ENCODE assay signal across 8 cellular contexts in the genomic region with DNA sequence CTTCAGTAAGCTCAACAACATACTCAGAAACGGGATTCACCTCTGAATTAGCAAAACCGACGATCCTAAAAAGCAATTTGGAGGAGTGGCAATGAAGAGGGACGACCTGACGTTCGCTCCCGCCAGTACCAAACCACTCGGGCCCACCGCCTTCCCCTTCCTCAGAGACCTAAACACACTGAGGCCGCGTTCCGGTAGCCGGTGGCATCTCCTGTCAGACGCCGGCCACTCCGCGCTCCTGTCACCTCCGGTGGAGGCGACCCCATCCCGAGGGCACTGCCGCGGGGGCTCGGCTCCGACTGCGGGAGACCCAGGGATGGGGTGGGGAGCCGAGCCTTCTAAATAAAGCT. TPM values are rescaled to one million over a fixed set of nuclear protein-coding genes. Genes with fewer than 3 reads are reported as not detected.
DNase-seq lines count a peak whose midpoint lies in the region; ATAC-seq and TF ChIP-seq lines count a peak whose summit lies in the region.

No MANE protein-coding gene starts in this region.

- TF ChIP-seq POLR2A in sigmoid colon (IDR thresholded peaks at IDR 0.05): no peak

- POLR2A ChIA-PET in CD4-positive, alpha-beta T cell (lab: Charles Lee): interaction anchor here (0.7 to 3.7 kb wide), 2 partner anchors 11 to 52 kb away, joined by 3 to 36 read pairs; a partner anchor contains a TSS

- CTCF ChIA-PET in CD4-positive, alpha-beta T cell (lab: Charles Lee): no interaction called here
- CTCF ChIA-PET in activated naive CD4-positive, alpha-beta T cell treated with anti-CD3 and anti-CD28 coated beads for 36 hours (lab: Charles Lee): no interaction called here

- peak; percentile 1 for ATAC-seq in CD4-positive, alpha-beta T cell (ENCODE audit: poor library complexity)
- ATAC-seq in GM21576 (IDR thresholded peaks at IDR 0.05; ENCODE audit: unreplicated experiment): peak; percentile 21

- H3K4me2 ChIP-seq in Karpas-422 (ENCODE audit: low read depth, low read length, poor library complexity, severe bottlenecking): peak overlapping the region; percentile 96

- no peaks in the 10 kb centered on the region for H3K9me3 ChIP-seq in CD4-positive, alpha-beta T cell (ENCODE audit: control insufficient read depth, low read length)
- no peaks in the 10 kb centered on the region for H3K9me3 ChIP-seq in Karpas-422 (ENCODE audit: low read length)
- no peaks in the 10 kb centered on the region for H3K9me3 ChIP-seq in right atrium auricular region
- H3K9me3 ChIP-seq in sigmoid colon: no peaks in the 10 kb centered on the region

- H3K9ac ChIP-seq in Karpas-422 (ENCODE audit: low read length): peak overlapping the region; percentile 99

- peak overlapping the region; percentile 96 for H3K27ac Mint-ChIP-seq in CD4-positive, alpha-beta T cell
- H3K27ac Mint-ChIP-seq in activated naive CD4-positive, alpha-beta T cell treated with anti-CD3 and anti-CD28 coated beads for 36 hours: peak overlapping the region; percentile 97

- H3K27ac ChIP-seq in CD4-positive, alpha-beta T cell (ENCODE audit: low read depth, low read length): peak overlapping the region; percentile 95
- H3K27ac ChIP-seq in Karpas-422 (ENCODE audit: low read length) (peak overlapping the region; percentile 73; the same call in 1 of the 2 replicates), right atrium auricular region (peak overlapping the region; percentile 91 to 93), sigmoid colon (peak overlapping the region; percentile 91 to 97 (median 94))

- TF ChIP-seq EP300 in sigmoid colon (IDR thresholded peaks at IDR 0.05): no peak

- WGBS in sigmoid colon, 2 donors: 0% methylated on average over 26 of the region's 26 CpGs

- H3K36me3 ChIP-seq in Karpas-422 (ENCODE audit: insufficient read depth, low read length) (no peaks in the 10 kb centered on the region; the same call in 1 of the 2 replicates), right atrium auricular region (no peaks in the 10 kb centered on the region), sigmoid colon (peaks cover 0 to 4% (median 0%) of the 10 kb centered on the region in 4 donors)

- H4K20me1 ChIP-seq in Karpas-422 (ENCODE audit: insufficient read depth, low read depth, low read length): peaks cover 13% of the 10 kb centered on the region; the same call in 1 of the 2 replicates

- no peaks in the 10 kb centered on the region for H3K9me3 Mint-ChIP-seq in CD4-positive, alpha-beta T cell
- no peaks in the 10 kb centered on the region for H3K9me3 Mint-ChIP-seq in activated naive CD4-positive, alpha-beta T cell treated with anti-CD3 and anti-CD28 coated beads for 36 hours

- peaks cover 68% of the 10 kb centered on the region for H3K79me2 ChIP-seq in Karpas-422 (ENCODE audit: low read length)

- H3K4me3 ChIP-seq in Karpas-422 (ENCODE audit: low read length) (peak overlapping the region; percentile 80), right atrium auricular region (peak overlapping the region; percentile 94), sigmoid colon (peak overlapping the region; percentile 78 to 100 (median 89))

- peaks cover 67% of the 10 kb centered on the region for H3K4me1 Mint-ChIP-seq in CD4-positive, alpha-beta T cell (ENCODE audit: low read depth)
- H3K4me1 Mint-ChIP-seq in activated naive CD4-positive, alpha-beta T cell treated with anti-CD3 and anti-CD28 coated beads for 36 hours (ENCODE audit: low read depth): peaks cover 60% of the 10 kb centered on the region

- no peaks in the 10 kb centered on the region for H3K27me3 ChIP-seq in CD4-positive, alpha-beta T cell (ENCODE audit: control insufficient read depth, insufficient read depth, low read length)
- H3K27me3 ChIP-seq in Karpas-422 (ENCODE audit: low read length): no peaks in the 10 kb centered on the region
- no peaks in the 10 kb centered on the region for H3K27me3 ChIP-seq in right atrium auricular region
- H3K27me3 ChIP-seq in sigmoid colon: no peaks in the 10 kb centered on the region

- no peaks in the 10 kb centered on the region for H3K27me3 Mint-ChIP-seq in CD4-positive, alpha-beta T cell
- H3K27me3 Mint-ChIP-seq in activated naive CD4-positive, alpha-beta T cell treated with anti-CD3 and anti-CD28 coated beads for 36 hours (ENCODE audit: low read depth): no peaks in the 10 kb centered on the region

- DNase-seq in CD4-positive, alpha-beta T cell: peak in 7 of 10 experiments; percentile 12 to 44 (median 19)
- DNase-seq in Karpas-422 (peak; percentile 70), right atrium auricular region (ENCODE audit: low spot score) (no peak), sigmoid colon (peak; percentile 70), SHP77 treated with DMSO at 0.1 percent for 48 hours (lab: John Stamatoyannopoulos, UW) (no peak), NCI-H2107 (lab: John Stamatoyannopoulos, UW) (no peak)
- peak; percentile 47 for DNase-seq in activated naive CD4-positive, alpha-beta T cell treated with anti-CD3 and anti-CD28 coated beads for 36 hours

- H3K36me3 Mint-ChIP-seq in CD4-positive, alpha-beta T cell (ENCODE audit: low read depth): peaks cover 22% of the 10 kb centered on the region
- peaks cover 7% of the 10 kb centered on the region for H3K36me3 Mint-ChIP-seq in activated naive CD4-positive, alpha-beta T cell treated with anti-CD3 and anti-CD28 coated beads for 36 hours (ENCODE audit: low read depth)

- intact Hi-C loops in CD4-positive, alpha-beta T cell (cut with DNase I, micrococcal nuclease): loop anchor here (1.0 to 2.0 kb wide), 3 partner anchors 46 to 74 kb away; a partner anchor contains a TSS
- intact Hi-C loops in activated naive CD4-positive, alpha-beta T cell treated with anti-CD3 and anti-CD28 coated beads for 36 hours (cut with micrococcal nuclease): loop anchor here (1.0 to 2.0 kb wide), 2 partner anchors 52 to 248 kb away; a partner anchor contains a TSS
- intact Hi-C loops in sigmoid colon (cut with DNase I): loop anchor here (2.0 to 5.0 kb wide), 3 partner anchors 42 to 317 kb away; a partner anchor contains a TSS

- no peaks in the 10 kb centered on the region for H3K9me2 ChIP-seq in Karpas-422 (replicated peaks; ENCODE audit: insufficient read depth, low read length)

- peak overlapping the region; percentile 91 for H3K4me3 Mint-ChIP-seq in CD4-positive, alpha-beta T cell
- peak overlapping the region; percentile 97 for H3K4me3 Mint-ChIP-seq in activated naive CD4-positive, alpha-beta T cell treated with anti-CD3 and anti-CD28 coated beads for 36 hours

- H3K4me1 ChIP-seq in Karpas-422 (ENCODE audit: low read length): peaks cover 25% of the 10 kb centered on the region
- peaks cover 0 to 47% of the 10 kb centered on the region in 2 donors for H3K4me1 ChIP-seq in right atrium auricular region
- peaks cover 0 to 45% (median 37%) of the 10 kb centered on the region in 4 donors for H3K4me1 ChIP-seq in sigmoid colon

- H2AFZ ChIP-seq in Karpas-422 (ENCODE audit: low read length): peak overlapping the region; percentile 83; the same call in 1 of the 2 replicates

- no peak for TF ChIP-seq CTCF in CD4-positive, alpha-beta T cell (IDR thresholded peaks at IDR 0.05)
- TF ChIP-seq CTCF in right atrium auricular region (IDR thresholded peaks at IDR 0.05) (no peak), sigmoid colon (IDR thresholded peaks at IDR 0.05) (no peak)

RNA-seq across cellular contexts. Expression of a gene that starts 0.6 kb away (rescaled TPM):
- total RNA-seq in CD4-positive, alpha-beta T cell: 10 to 100 TPM; 32.9 to 35.3 TPM
- 17.7 and 40.5 TPM in 2 replicates for total RNA-seq in Karpas-422 (2014; rRNA removed; shearing (Covaris generic); ENCODE audit: low replicate concordance)
- total RNA-seq in activated naive CD4-positive, alpha-beta T cell treated with anti-CD3 and anti-CD28 coated beads for 36 hours: 10 to 100 TPM; 43.6 to 46.3 TPM
- total RNA-seq in right atrium auricular region (10 to 100 TPM; 28.5 to 32.9 TPM), sigmoid colon (10 to 100 TPM; 24.9 to 34.6 (median 31.5) TPM)
- polyA plus RNA-seq in sigmoid colon: 10 to 100 TPM; 24.8 to 41.6 (median 37.8) TPM

RNA-seq across cellular contexts. Expression of a gene that starts 11.4 kb away (rescaled TPM):
- total RNA-seq in CD4-positive, alpha-beta T cell: 1 to 10 TPM; 6.8 to 8.3 TPM
- total RNA-seq in Karpas-422 (2014; rRNA removed; shearing (Covaris generic); ENCODE audit: low replicate concordance): 22.4 and 22.6 TPM in 2 replicates
- total RNA-seq in activated naive CD4-positive, alpha-beta T cell treated with anti-CD3 and anti-CD28 coated beads for 36 hours: 10 to 100 TPM; 18.4 to 19.8 TPM
- total RNA-seq in right atrium auricular region (10 to 100 TPM in 1 of 2 donors, 1 to 10 TPM in 1; 7.5 to 12.1 TPM), sigmoid colon (10 to 100 TPM in 3 of 4 donors, 1 to 10 TPM in 1; 9.4 to 18.6 (median 14.9) TPM)
- 10 to 100 TPM; 16.2 to 24.4 (median 18.3) TPM for polyA plus RNA-seq in sigmoid colon

RNA-seq across cellular contexts. Expression of a gene that starts 45.7 kb away (rescaled TPM):
- 10 to 100 TPM; 11.6 to 13.4 TPM for total RNA-seq in CD4-positive, alpha-beta T cell
- 10.2 and 35.3 TPM in 2 replicates for total RNA-seq in Karpas-422 (2014; rRNA removed; shearing (Covaris generic); ENCODE audit: low replicate concordance)
- 10 to 100 TPM in 1 of 2 experiments, 1 to 10 TPM in 1; 9.6 to 11.8 TPM for total RNA-seq in activated naive CD4-positive, alpha-beta T cell treated with anti-CD3 and anti-CD28 coated beads for 36 hours
- 1 to 10 TPM; 4.0 to 5.3 TPM for total RNA-seq in right atrium auricular region
- 10 to 100 TPM in 2 of 4 donors, 1 to 10 TPM in 2; 5.4 to 15.8 (median 11.4) TPM for total RNA-seq in sigmoid colon
- 1 to 10 TPM in 2 of 3 donors, under 1 TPM in 1; under 0.01 to 1.9 (median 1.4) TPM for polyA plus RNA-seq in sigmoid colon

RNA-seq across cellular contexts. Expression of a gene that starts 52.2 kb away (rescaled TPM):
- 100 to 1,000 TPM; 276 to 280 TPM for total RNA-seq in CD4-positive, alpha-beta T cell
- total RNA-seq in Karpas-422 (2014; rRNA removed; shearing (Covaris generic); ENCODE audit: low replicate concordance): 37.2 and 40.9 TPM in 2 replicates
- 100 to 1,000 TPM; 136 to 138 TPM for total RNA-seq in activated naive CD4-positive, alpha-beta T cell treated with anti-CD3 and anti-CD28 coated beads for 36 hours
- total RNA-seq in right atrium auricular region (100 to 1,000 TPM; 128 to 162 TPM), sigmoid colon (10 to 100 TPM; 46.5 to 65.4 (median 58.7) TPM)
- 100 to 1,000 TPM in 1 of 3 donors, 10 to 100 TPM in 2; 15.6 to 208 (median 79.3) TPM for polyA plus RNA-seq in sigmoid colon

Comparison
In these comparisons a context has a peak if more than half of its experiments do, and no peak if none do; other contexts are left out.
1. DNase-seq: peak in CD4-positive, alpha-beta T cell (7 of 10), Karpas-422 (single experiment), activated naive CD4-positive, alpha-beta T cell treated with anti-CD3 and anti-CD28 coated beads for 36 hours (single experiment) and sigmoid colon (single experiment); none in right atrium auricular region (single experiment), SHP77 treated with DMSO at 0.1 percent for 48 hours (single experiment) and NCI-H2107 (single experiment).
2. Peak in every context shown above with its lines, with median percentiles within 50 percentile points of each other: H3K27ac ChIP-seq and H3K4me3 ChIP-seq.